In the genomic region with DNA sequence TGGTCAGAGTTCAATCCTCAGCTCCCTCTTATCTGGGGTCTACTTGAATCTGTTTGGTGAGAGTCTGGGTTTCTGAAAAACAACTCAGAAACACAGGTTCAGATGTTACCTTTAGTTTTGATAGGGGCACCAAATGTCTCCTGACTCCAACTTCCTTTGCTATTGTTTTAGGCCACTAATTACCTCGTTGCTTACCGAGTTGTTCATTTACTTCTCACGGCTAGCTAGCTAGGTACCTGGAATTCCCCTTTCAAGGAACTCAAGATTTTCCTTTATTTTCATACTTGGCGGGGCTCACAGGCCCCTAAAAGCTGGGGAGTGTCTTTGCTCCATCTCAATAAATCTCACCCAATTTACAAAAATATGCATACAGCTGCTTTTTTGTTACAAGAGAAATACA, we compare ENCODE assay signal across 34 cellular contexts.
"Had no signal": no experiment of that assay in that cellular context is flagged by ENCODE, and none has a peak within 500 bp of the region (broad histone marks: within the 10 kb centered on the region; RNA-seq: fewer than 3 reads in every experiment).

No MANE protein-coding gene starts in this region.

- H3K4me3 ChIP-seq: ascending aorta, cardiac muscle cell, Peyer's patch, SJSA1 had no signal

- H3K4me2 ChIP-seq: KMS-11, SK-N-SH had no signal

- ATAC-seq: activated CD8-positive, alpha-beta T cell treated with anti-CD3 and anti-CD28 coated beads for 36 hours; activated T-cell treated with anti-CD3 and anti-CD28 coated beads, Interleukin-2, amount 50 U/mL, for 72 hours; activated T-helper 17 cell treated with anti-CD3 and anti-CD28 coated beads, Interleukin-2, amount 50 U/mL, for 72 hours; PC-3 had no signal

- H3K4me1 ChIP-seq: ascending aorta, Peyer's patch, SJSA1 had no signal

- H3K36me3 ChIP-seq: ascending aorta, cardiac muscle cell, Peyer's patch, SJSA1 had no signal

- H3K27me3 Mint-ChIP-seq: activated naive CD4-positive, alpha-beta T cell treated with anti-CD3 and anti-CD28 coated beads, Interleukin-2, amount 50 U/mL, for 24 hours had no signal

- H3K27ac ChIP-seq: ascending aorta, cardiac muscle cell, KMS-11, Peyer's patch, SJSA1 had no signal

- H3K9ac ChIP-seq: KMS-11, SK-N-SH had no signal

- DNase-seq: activated CD4-positive, alpha-beta T cell treated with anti-CD3 and anti-CD28 coated beads, Interleukin-2, amount 10 ng/mL, durations not matched to agents 24 days and 14 days; activated CD4-positive, alpha-beta T cell treated with anti-CD3 and anti-CD28 coated beads, Interleukin-2, amount 50 U/mL, for 4 hours; activated CD8-positive, alpha-beta T cell treated with anti-CD3 and anti-CD28 coated beads for 36 hours; activated effector memory CD4-positive, alpha-beta T cell treated with anti-CD3 and anti-CD28 coated beads, Interleukin-2, amount 50 U/mL, for 16 hours; activated naive CD4-positive, alpha-beta T cell treated with Interleukin-2 at 50 U/mL for 16 hours; activated naive CD8-positive, alpha-beta T cell treated with anti-CD3 and anti-CD28 coated beads, Interleukin-2, amount 10 ng/mL, durations not matched to agents 7 days and 5 days; activated T-cell treated with anti-CD3 and anti-CD28 coated beads, Interleukin-2, amount 50 U/mL, for 1 hour; activated T-cell treated with anti-CD3 and anti-CD28 coated beads, Interleukin-2, amount 50 U/mL, for 72 hours; amygdala; MM.1S; MV-4-11; NCI-H1092; NCI-H1417; NCI-H146; NCI-H187; NCI-H2029 treated with DMSO at 0.1 percent for 48 hours; NCI-H2107; NCI-H2171; NCI-H510A; NCI-H526; PC-3; Peyer's patch; RPMI8226; SHP77 treated with DMSO at 0.1 percent for 48 hours; SK-N-SH had no signal

- H3K36me3 Mint-ChIP-seq: activated naive CD4-positive, alpha-beta T cell treated with anti-CD3 and anti-CD28 coated beads, Interleukin-2, amount 50 U/mL, for 24 hours; activated naive CD8-positive, alpha-beta T cell treated with anti-CD3 and anti-CD28 coated beads, Interleukin-2, amount 10 ng/mL, durations not matched to agents 7 days and 5 days had no signal

- H3K4me3 Mint-ChIP-seq: activated CD4-positive, alpha-beta T cell treated with anti-CD3 and anti-CD28 coated beads, Interleukin-2, amount 10 ng/mL, durations not matched to agents 24 days and 14 days; activated CD8-positive, alpha-beta T cell treated with anti-CD3 and anti-CD28 coated beads for 36 hours; activated naive CD4-positive, alpha-beta T cell treated with anti-CD3 and anti-CD28 coated beads, Interleukin-2, amount 50 U/mL, for 24 hours; activated naive CD8-positive, alpha-beta T cell treated with anti-CD3 and anti-CD28 coated beads, Interleukin-2, amount 10 ng/mL, durations not matched to agents 7 days and 5 days; activated T-cell treated with anti-CD3 and anti-CD28 coated beads, Interleukin-2, amount 50 U/mL, for 72 hours; activated T-helper 17 cell treated with anti-CD3 and anti-CD28 coated beads, Interleukin-2, amount 50 U/mL, for 72 hours; T-helper 1 cell treated with Interleukin-12 subunit alpha and Interleukin-12 subunit beta and Interleukin-4 antibody, amounts not matched to agents 30 μg/mL and 1 μg/mL, for 36 hours; T-helper 2 cell treated with Interferon-gamma antibody and Interleukin-4, amounts not matched to agents 5 μg/mL and 100 μg/mL, for 36 hours had no signal

- H3K27ac Mint-ChIP-seq: activated CD4-positive, alpha-beta T cell treated with anti-CD3 and anti-CD28 coated beads, Interleukin-2, amount 10 ng/mL, durations not matched to agents 24 days and 14 days; activated CD8-positive, alpha-beta T cell treated with anti-CD3 and anti-CD28 coated beads for 36 hours; activated naive CD8-positive, alpha-beta T cell treated with anti-CD3 and anti-CD28 coated beads, Interleukin-2, amount 10 ng/mL, durations not matched to agents 7 days and 5 days; activated T-cell treated with anti-CD3 and anti-CD28 coated beads, Interleukin-2, amount 50 U/mL, for 72 hours; activated T-helper 17 cell treated with anti-CD3 and anti-CD28 coated beads, Interleukin-2, amount 50 U/mL, for 72 hours; T-helper 1 cell treated with Interleukin-12 subunit alpha and Interleukin-12 subunit beta and Interleukin-4 antibody, amounts not matched to agents 30 μg/mL and 1 μg/mL, for 36 hours; T-helper 2 cell treated with Interferon-gamma antibody and Interleukin-4, amounts not matched to agents 5 μg/mL and 100 μg/mL, for 36 hours had no signal

- FAIRE-seq: TTC549 had no signal

- H3K9me3 Mint-ChIP-seq: activated CD4-positive, alpha-beta T cell treated with anti-CD3 and anti-CD28 coated beads, Interleukin-2, amount 10 ng/mL, durations not matched to agents 24 days and 14 days; activated CD8-positive, alpha-beta T cell treated with anti-CD3 and anti-CD28 coated beads for 36 hours; activated naive CD4-positive, alpha-beta T cell treated with anti-CD3 and anti-CD28 coated beads, Interleukin-2, amount 50 U/mL, for 24 hours; activated naive CD8-positive, alpha-beta T cell treated with anti-CD3 and anti-CD28 coated beads, Interleukin-2, amount 10 ng/mL, durations not matched to agents 7 days and 5 days; activated T-cell treated with anti-CD3 and anti-CD28 coated beads, Interleukin-2, amount 50 U/mL, for 72 hours; activated T-helper 17 cell treated with anti-CD3 and anti-CD28 coated beads, Interleukin-2, amount 50 U/mL, for 72 hours; T-helper 1 cell treated with Interleukin-12 subunit alpha and Interleukin-12 subunit beta and Interleukin-4 antibody, amounts not matched to agents 30 μg/mL and 1 μg/mL, for 36 hours; T-helper 2 cell treated with Interferon-gamma antibody and Interleukin-4, amounts not matched to agents 5 μg/mL and 100 μg/mL, for 36 hours had no signal

- H3K27me3 ChIP-seq: ascending aorta, cardiac muscle cell, Peyer's patch, SJSA1 had no signal

- H3K9me3 ChIP-seq: ascending aorta, Peyer's patch, SJSA1, SK-N-SH had no signal

- H3K4me1 Mint-ChIP-seq: activated CD4-positive, alpha-beta T cell treated with anti-CD3 and anti-CD28 coated beads, Interleukin-2, amount 10 ng/mL, durations not matched to agents 24 days and 14 days; activated naive CD4-positive, alpha-beta T cell treated with anti-CD3 and anti-CD28 coated beads, Interleukin-2, amount 50 U/mL, for 24 hours; activated T-helper 17 cell treated with anti-CD3 and anti-CD28 coated beads, Interleukin-2, amount 50 U/mL, for 72 hours had no signal
